In genomic region chr7:21524680-21525079, GRCh38 we compare ENCODE assay signal across 13 cellular contexts.
"Had no signal": no experiment of that assay in that cellular context is flagged by ENCODE, and none has a peak within 500 bp of the region (broad histone marks: within the 10 kb centered on the region; RNA-seq: fewer than 3 reads in every experiment).

No MANE protein-coding gene starts in this region.

- H3K27ac ChIP-seq: colonic mucosa, coronary artery, dorsolateral prefrontal cortex, epithelial cell of prostate, esophagus muscularis mucosa, esophagus squamous epithelium, foreskin keratinocyte, gastrocnemius medialis, gastroesophageal sphincter, heart left ventricle, heart right ventricle had no signal

- H3K4me1 ChIP-seq: colonic mucosa, esophagus muscularis mucosa, esophagus squamous epithelium, foreskin keratinocyte, gastrocnemius medialis, gastroesophageal sphincter, heart left ventricle, heart right ventricle had no signal

- H3K4me3 ChIP-seq: colonic mucosa, coronary artery, dorsolateral prefrontal cortex, esophagus muscularis mucosa, esophagus squamous epithelium, gastrocnemius medialis, gastroesophageal sphincter, heart left ventricle, heart right ventricle had no signal

- H3K9me3 ChIP-seq: colonic mucosa, esophagus muscularis mucosa, gastrocnemius medialis, gastroesophageal sphincter, heart left ventricle, heart right ventricle had no signal

- H3K36me3 ChIP-seq: colonic mucosa, esophagus muscularis mucosa, esophagus squamous epithelium, gastrocnemius medialis, gastroesophageal sphincter, heart left ventricle, heart right ventricle had no signal

- ATAC-seq: effector memory CD8-positive, alpha-beta T cell; esophagus mucosa; foreskin keratinocyte; gastrocnemius medialis; gastroesophageal sphincter; heart left ventricle; heart right ventricle had no signal
